In the genomic region with DNA sequence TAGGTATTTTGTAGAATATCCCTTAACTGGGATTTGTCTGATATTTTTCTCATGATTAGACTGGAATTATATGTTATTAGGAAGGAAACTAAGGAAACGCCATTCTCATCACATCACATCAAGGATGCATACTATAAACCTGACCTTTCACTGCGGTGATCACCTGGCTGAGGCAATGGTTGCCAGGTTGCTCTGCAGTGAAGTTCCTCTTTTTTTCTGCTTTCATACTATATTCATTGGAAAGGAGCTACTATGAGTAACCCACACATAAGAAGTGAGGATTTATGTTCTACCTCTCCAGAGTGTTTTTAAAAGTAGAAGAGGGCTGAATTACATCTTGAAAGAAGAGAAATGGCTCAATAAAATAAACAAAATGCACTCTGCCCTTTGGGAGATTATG, we compare ENCODE assay signal across 18 cellular contexts.
"Had no signal": no experiment of that assay in that cellular context is flagged by ENCODE, and none has a peak within 500 bp of the region (broad histone marks: within the 10 kb centered on the region; RNA-seq: fewer than 3 reads in every experiment).

No MANE protein-coding gene starts in this region.

- H3K27me3 ChIP-seq: body of pancreas, colonic mucosa, esophagus muscularis mucosa, hepatocyte, thyroid gland had no signal

- H3K4me3 Mint-ChIP-seq: activated T-helper 17 cell treated with anti-CD3 and anti-CD28 coated beads, Interleukin-2, amount 50 U/mL, for 72 hours; natural killer cell treated with Interleukin-12 subunit alpha and Interleukin-12 subunit beta and Interleukin-15 and Interleukin-18, amount 100 ng/mL, for 72 hours; stimulated activated effector memory CD8-positive, alpha-beta T cell treated with anti-CD3 and anti-CD28 coated beads, Interleukin-12 subunit alpha, Interleukin-12 subunit beta, amount 100 ng/mL, for 72 hours had no signal

- H3K9me3 Mint-ChIP-seq: activated T-helper 17 cell treated with anti-CD3 and anti-CD28 coated beads, Interleukin-2, amount 50 U/mL, for 72 hours had no signal

- ATAC-seq: activated CD4-positive, CD25-positive, alpha-beta regulatory T cell treated with anti-CD3 and anti-CD28 coated beads, Interleukin-2, amount 50 U/mL, for 24 hours; activated T-helper 17 cell treated with anti-CD3 and anti-CD28 coated beads, Interleukin-2, amount 50 U/mL, for 72 hours; body of pancreas; left lobe of liver; mucosa of descending colon; natural killer cell treated with Interleukin-12 subunit alpha and Interleukin-12 subunit beta and Interleukin-15 and Interleukin-18, amount 100 ng/mL, for 72 hours; stimulated activated effector memory CD8-positive, alpha-beta T cell treated with anti-CD3 and anti-CD28 coated beads, Interleukin-12 subunit alpha, Interleukin-12 subunit beta, amount 100 ng/mL, for 72 hours had no signal

- H3K4me1 ChIP-seq: body of pancreas, colonic mucosa, thyroid gland had no signal

- H3K27ac Mint-ChIP-seq: activated T-helper 17 cell treated with anti-CD3 and anti-CD28 coated beads, Interleukin-2, amount 50 U/mL, for 72 hours; natural killer cell treated with Interleukin-12 subunit alpha and Interleukin-12 subunit beta and Interleukin-15 and Interleukin-18, amount 100 ng/mL, for 72 hours; stimulated activated effector memory CD8-positive, alpha-beta T cell treated with anti-CD3 and anti-CD28 coated beads, Interleukin-12 subunit alpha, Interleukin-12 subunit beta, amount 100 ng/mL, for 72 hours had no signal

- DNase-seq: activated CD4-positive, alpha-beta T cell treated with anti-CD3 and anti-CD28 coated beads, Interleukin-2, amount 50 U/mL, for 4 hours; activated naive CD4-positive, alpha-beta T cell treated with anti-CD3 and anti-CD28 coated beads, Interleukin-2, amount 50 U/mL, for 16 hours; amygdala; body of pancreas; caudate nucleus; colonic mucosa; islet precursor cell; mammary epithelial cell; mucosa of descending colon; T-helper 9 cell; thyroid gland had no signal

- H3K36me3 Mint-ChIP-seq: natural killer cell treated with Interleukin-12 subunit alpha and Interleukin-12 subunit beta and Interleukin-15 and Interleukin-18, amount 100 ng/mL, for 72 hours; stimulated activated effector memory CD8-positive, alpha-beta T cell treated with anti-CD3 and anti-CD28 coated beads, Interleukin-12 subunit alpha, Interleukin-12 subunit beta, amount 100 ng/mL, for 72 hours had no signal

- H3K9me3 ChIP-seq: body of pancreas, colonic mucosa, esophagus muscularis mucosa, mucosa of descending colon, thyroid gland had no signal

- H3K27ac ChIP-seq: body of pancreas, colonic mucosa, esophagus muscularis mucosa, hepatocyte, thyroid gland had no signal

- H3K4me3 ChIP-seq: body of pancreas, colonic mucosa, esophagus muscularis mucosa, hepatocyte, mucosa of descending colon, thyroid gland had no signal

- H3K36me3 ChIP-seq: colonic mucosa, esophagus muscularis mucosa, thyroid gland had no signal
